ENCODE assay signal across 1 cellular context in the genomic region with DNA sequence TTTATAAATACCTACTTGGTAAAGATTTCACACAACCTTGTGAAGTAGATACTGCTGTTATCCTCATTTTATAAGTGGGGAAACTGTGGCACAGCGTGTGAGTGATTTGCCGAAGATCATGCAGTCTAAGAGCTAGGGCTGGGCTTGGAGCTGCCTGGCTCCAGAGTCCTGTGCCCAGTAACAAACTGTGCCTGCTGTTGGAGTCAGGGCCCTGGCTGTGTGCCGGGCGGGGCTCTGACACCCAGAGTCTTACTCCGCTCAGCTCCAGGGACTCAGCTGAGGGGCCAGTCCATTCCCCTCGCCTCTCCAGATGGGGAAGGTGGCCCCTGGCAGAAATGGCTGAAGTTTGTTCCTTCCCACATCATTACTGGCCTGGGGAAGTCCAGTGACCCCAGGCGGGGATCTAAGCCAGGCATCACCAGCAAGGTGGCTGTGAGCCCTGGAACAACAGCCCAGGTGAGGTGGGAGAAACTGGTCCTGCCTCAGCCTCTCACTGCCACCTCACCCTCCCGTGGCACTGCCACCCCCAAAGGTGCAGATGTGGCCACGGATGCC.
TF ChIP-seq lines count a peak whose summit lies in the region.

No MANE protein-coding gene starts in this region.

TF ChIP-seq in H1, 55 proteins besides CTCF, POLR2A, EP300 and RAD21:
- TF ChIP-seq CHD2 (IDR thresholded peaks at IDR 0.05; ENCODE audit: low read length) (no peak), CBX5 (IDR thresholded peaks at IDR 0.05; ENCODE audit: low read depth, low read length) (no peak), SRF (IDR thresholded peaks at IDR 0.05; ENCODE audit: low read depth, low read length) (no peak), TCF12 (IDR thresholded peaks at IDR 0.05; ENCODE audit: low read depth, low read length) (no peak), ZNF274 (IDR thresholded peaks at IDR 0.05; ENCODE audit: borderline replicate concordance, extremely low read depth, low read length) (no peak), BRCA1 (IDR thresholded peaks at IDR 0.05; ENCODE audit: low read depth, low read length) (no peak), GTF2F1 (IDR thresholded peaks at IDR 0.05; ENCODE audit: borderline replicate concordance, low read depth, low read length) (no peak), EZH2 (IDR thresholded peaks at IDR 0.05; ENCODE audit: low read depth, low read length, severe bottlenecking) (no peak)
